In the genomic region with DNA sequence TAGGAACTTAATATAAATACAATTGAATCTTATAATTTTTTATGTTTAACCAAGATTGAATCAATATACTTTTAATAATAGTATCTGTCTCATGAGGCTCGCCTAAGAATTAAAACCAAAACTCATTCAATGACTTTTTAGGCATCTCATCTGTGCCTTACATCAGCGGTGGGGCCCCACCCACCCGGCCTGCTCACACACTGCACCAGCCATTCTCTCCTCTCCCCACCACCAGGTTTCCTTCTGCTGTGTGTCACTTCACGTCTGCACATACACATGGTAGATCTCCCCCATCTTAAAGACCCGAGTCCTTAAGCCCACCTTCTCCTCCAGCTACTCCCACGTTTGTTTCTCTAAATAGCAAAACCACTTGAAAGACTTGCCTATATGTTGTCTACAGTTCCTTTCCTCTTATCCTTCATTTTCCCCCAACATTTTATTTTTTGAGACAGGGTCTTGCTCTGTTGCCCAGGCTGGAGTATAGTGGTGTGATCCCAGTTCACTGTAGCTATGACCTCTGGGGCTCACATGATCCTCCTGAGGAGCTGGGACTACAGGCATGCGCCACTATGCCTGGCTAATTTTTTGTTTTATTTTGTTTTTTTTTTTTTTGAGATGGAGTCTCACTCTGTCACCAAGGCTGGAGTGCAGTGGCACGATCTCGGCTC, we compare ENCODE assay signal across 11 cellular contexts.
DNase-seq lines count a peak whose midpoint lies in the region; ATAC-seq, FAIRE-seq and TF ChIP-seq lines count a peak whose summit lies in the region.
"Had no signal": no experiment of that assay in that cellular context is flagged by ENCODE, and none has a peak within 500 bp of the region (broad histone marks: within the 10 kb centered on the region; RNA-seq: fewer than 3 reads in every experiment).

No MANE protein-coding gene starts in this region.

- no peaks in the 10 kb centered on the region for H3K27me3 ChIP-seq in psoas muscle (ENCODE audit: insufficient read depth in 3 of 3, low read length in 2 of 3)
- no peaks in the 10 kb centered on the region for H3K27me3 ChIP-seq in pancreas
- H3K27me3 ChIP-seq: colonic mucosa had no signal

- DNase-seq in CD1c-positive myeloid dendritic cell (ENCODE audit: extremely low spot score) = peak; percentile 47
- peak; percentile 78 for DNase-seq in T-helper 2 cell treated with Interferon-gamma antibody and Interleukin-4, amounts not matched to agents 5 μg/mL and 100 μg/mL, for 36 hours (ENCODE audit: low spot score)
- peak; percentile 58 for DNase-seq in activated gamma-delta T cell treated with anti-CD3 and anti-CD28 coated beads, Interleukin-2, amount 50 U/mL, for 16 hours (ENCODE audit: low read depth)
- no peak for DNase-seq in psoas muscle
- no peak for DNase-seq in pancreas
- DNase-seq in Ammon's horn (ENCODE audit: low spot score) = no peak
- no peak for DNase-seq in COLO668 (lab: John Stamatoyannopoulos, UW; ENCODE audit: unreplicated experiment)
- DNase-seq: colonic mucosa, NCI-H1048 had no signal

- no peaks in the 10 kb centered on the region for H3K9me3 Mint-ChIP-seq in T-helper 2 cell treated with Interferon-gamma antibody and Interleukin-4, amounts not matched to agents 5 μg/mL and 100 μg/mL, for 36 hours

- H3K27ac ChIP-seq in psoas muscle = peak overlapping the region; percentile 1
- H3K27ac ChIP-seq in pancreas = no peak overlapping the region
- H3K27ac ChIP-seq: colonic mucosa had no signal

- no peaks in the 10 kb centered on the region for H3K36me3 ChIP-seq in psoas muscle (ENCODE audit: insufficient read depth in 1 of 2, low read depth in 1 of 2)
- H3K36me3 ChIP-seq in pancreas = no peaks in the 10 kb centered on the region
- H3K36me3 ChIP-seq: colonic mucosa had no signal

- H3K4me3 ChIP-seq in psoas muscle = no peak overlapping the region
- no peak overlapping the region for H3K4me3 ChIP-seq in pancreas
- H3K4me3 ChIP-seq: colonic mucosa had no signal

- WGBS in psoas muscle, 3 donors = 76 to 89% (median 80%) methylated on average over 9 of the region's 9 CpGs
- 89 to 94% methylated on average over 9 of the region's 9 CpGs for WGBS in pancreas, 2 donors

- no peaks in the 10 kb centered on the region for H3K27me3 Mint-ChIP-seq in T-helper 2 cell treated with Interferon-gamma antibody and Interleukin-4, amounts not matched to agents 5 μg/mL and 100 μg/mL, for 36 hours (ENCODE audit: low read depth)

- H3K4me1 ChIP-seq in psoas muscle (peaks cover 46% of the 10 kb centered on the region), pancreas (peaks cover 34 to 40% (median 39%) of the 10 kb centered on the region in 3 donors)

- no peak for TF ChIP-seq CTCF in psoas muscle (IDR thresholded peaks at IDR 0.05)
- TF ChIP-seq CTCF in pancreas (IDR thresholded peaks at IDR 0.05) = no peak

- ATAC-seq in psoas muscle = no peak
- no peak for ATAC-seq in pancreas
- ATAC-seq in HG03442 (IDR thresholded peaks at IDR 0.05; ENCODE audit: unreplicated experiment) = no peak

- H3K27ac Mint-ChIP-seq in T-helper 2 cell treated with Interferon-gamma antibody and Interleukin-4, amounts not matched to agents 5 μg/mL and 100 μg/mL, for 36 hours = peak overlapping the region; percentile 87

- peaks cover 20% of the 10 kb centered on the region for H3K36me3 Mint-ChIP-seq in T-helper 2 cell treated with Interferon-gamma antibody and Interleukin-4, amounts not matched to agents 5 μg/mL and 100 μg/mL, for 36 hours (ENCODE audit: low read depth)

- intact Hi-C loops in psoas muscle (cut with DNase I) = loop anchor here in 1 of 2 donors (5.0 kb wide), 1 partner anchor 40 kb away; no protein-coding TSS in a partner anchor
- intact Hi-C loops in pancreas (cut with DNase I) = no loop called here

- peak overlapping the region; percentile 57 for H3K4me3 Mint-ChIP-seq in T-helper 2 cell treated with Interferon-gamma antibody and Interleukin-4, amounts not matched to agents 5 μg/mL and 100 μg/mL, for 36 hours

- FAIRE-seq in pancreas (lab: Jason Lieb, UNC) = no peak
- FAIRE-seq: urothelium cell line had no signal

- H3K4me1 Mint-ChIP-seq in T-helper 2 cell treated with Interferon-gamma antibody and Interleukin-4, amounts not matched to agents 5 μg/mL and 100 μg/mL, for 36 hours (ENCODE audit: low read depth) = peaks cover 71% of the 10 kb centered on the region

- H3K9me3 ChIP-seq in psoas muscle (no peaks in the 10 kb centered on the region), pancreas (no peaks in the 10 kb centered on the region)
- H3K9me3 ChIP-seq: colonic mucosa had no signal

Comparison
In these comparisons a context has a peak if more than half of its experiments do, and no peak if none do; other contexts are left out.
1. DNase-seq: peak in CD1c-positive myeloid dendritic cell (single experiment), T-helper 2 cell treated with Interferon-gamma antibody and Interleukin-4, amounts not matched to agents 5 μg/mL and 100 μg/mL, for 36 hours (single experiment) and activated gamma-delta T cell treated with anti-CD3 and anti-CD28 coated beads, Interleukin-2, amount 50 U/mL, for 16 hours (single experiment); none in psoas muscle (0 of 2), pancreas (0 of 6), Ammon's horn (single experiment) and COLO668 (single experiment).